10 cellular contexts compared by ENCODE assay signal in genomic region chr5:89308606-89309040, GRCh38.
DNase-seq lines count a peak whose midpoint lies in the region; ATAC-seq and TF ChIP-seq lines count a peak whose summit lies in the region.
"Had no signal": no experiment of that assay in that cellular context is flagged by ENCODE, and none has a peak within 500 bp of the region (broad histone marks: within the 10 kb centered on the region; RNA-seq: fewer than 3 reads in every experiment).

No MANE protein-coding gene starts in this region.

- no peaks in the 10 kb centered on the region for H3K9me3 ChIP-seq in Karpas-422 (ENCODE audit: low read length)

- H3K9ac ChIP-seq in Karpas-422 (ENCODE audit: low read length) = no peak overlapping the region
- H3K9ac ChIP-seq: neural progenitor cell had no signal

- DNase-seq in renal cortical epithelial cell (ENCODE audit: low read depth) (peak; percentile 53), erythroblast (lab: John Stamatoyannopoulos, UW) (no peak), Karpas-422 (no peak), NCI-H1694 (lab: John Stamatoyannopoulos, UW) (no peak)
- DNase-seq: islet precursor cell; stimulated activated naive CD4-positive, alpha-beta T cell treated with Interleukin-2 at 50 U/mL for 16 hours had no signal

- H3K4me2 ChIP-seq in Karpas-422 (ENCODE audit: low read depth, low read length, poor library complexity, severe bottlenecking) = no peak overlapping the region
- H3K4me2 ChIP-seq: neural progenitor cell had no signal

- no peak overlapping the region for H3K27ac ChIP-seq in Karpas-422 (ENCODE audit: low read length)
- H3K27ac ChIP-seq: neural progenitor cell had no signal

- no peak overlapping the region for H2AFZ ChIP-seq in Karpas-422 (ENCODE audit: low read length)
- H2AFZ ChIP-seq: neural progenitor cell had no signal

- H4K20me1 ChIP-seq in Karpas-422 (ENCODE audit: insufficient read depth, low read depth, low read length) = no peaks in the 10 kb centered on the region

- no peaks in the 10 kb centered on the region for H3K79me2 ChIP-seq in Karpas-422 (ENCODE audit: low read length)

- no peak overlapping the region for H3K4me3 ChIP-seq in Karpas-422 (ENCODE audit: low read length)
- H3K4me3 ChIP-seq: neural progenitor cell had no signal

- H3K27me3 ChIP-seq in Karpas-422 (ENCODE audit: low read length) = no peaks in the 10 kb centered on the region
- H3K27me3 ChIP-seq: neural progenitor cell had no signal

- peak; percentile 93 for ATAC-seq in GM18909 (IDR thresholded peaks at IDR 0.05; ENCODE audit: poor library complexity, unreplicated experiment)
- ATAC-seq in GM21723 (IDR thresholded peaks at IDR 0.05; ENCODE audit: unreplicated experiment) = peak; percentile 93
- ATAC-seq in HG03135 (IDR thresholded peaks at IDR 0.05; ENCODE audit: unreplicated experiment) = peak; percentile 82

- no peak for TF ChIP-seq POLR2A in erythroblast (IDR thresholded peaks at IDR 0.05; ENCODE audit: low read length)

- H3K4me1 ChIP-seq in Karpas-422 (ENCODE audit: low read length) = no peaks in the 10 kb centered on the region
- H3K4me1 ChIP-seq: neural progenitor cell had no signal

- H3K9me2 ChIP-seq in Karpas-422 (replicated peaks; ENCODE audit: insufficient read depth, low read length) = no peaks in the 10 kb centered on the region

- H3K36me3 ChIP-seq in Karpas-422 (ENCODE audit: insufficient read depth, low read length) = no peaks in the 10 kb centered on the region
- H3K36me3 ChIP-seq: neural progenitor cell had no signal
